10 cellular contexts compared by ENCODE assay signal in the genomic region with DNA sequence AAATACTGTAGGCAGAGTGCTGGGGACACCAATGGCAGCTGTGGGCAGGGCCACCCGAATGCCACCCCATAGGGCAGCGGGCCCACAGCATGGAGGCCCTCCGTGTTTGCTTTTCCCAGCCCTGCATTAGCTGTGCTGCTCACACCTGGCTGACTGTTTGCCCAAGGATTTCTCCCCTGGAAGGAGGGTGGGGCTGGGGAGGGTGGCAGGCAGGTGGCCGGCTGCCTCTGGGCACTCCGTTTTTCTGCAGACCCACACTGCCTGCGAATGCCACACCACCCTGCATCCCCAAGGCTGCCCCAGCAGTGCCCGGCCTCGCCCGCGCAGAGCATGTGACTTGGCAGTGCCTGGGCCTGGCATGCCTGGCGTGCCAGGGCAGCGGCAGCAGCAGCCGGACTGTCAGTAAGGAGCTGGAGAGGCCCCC. TPM values are rescaled to one million over a fixed set of nuclear protein-coding genes. Genes with fewer than 3 reads are reported as not detected.
DNase-seq lines count a peak whose midpoint lies in the region; ATAC-seq and TF ChIP-seq lines count a peak whose summit lies in the region.
"Had no signal": no experiment of that assay in that cellular context is flagged by ENCODE, and none has a peak within 500 bp of the region (broad histone marks: within the 10 kb centered on the region; RNA-seq: fewer than 3 reads in every experiment).

No MANE protein-coding gene starts in this region.

- no TSS peak for BruUV-seq in PC-9 (replicated peaks; lab: Mats Ljungman, UMichigan)

- no peaks in the 10 kb centered on the region for H3K9me2 ChIP-seq in PC-9 (ENCODE audit: insufficient read depth)

- no peak overlapping the region for H2AFZ ChIP-seq in PC-9

- H3K9me3 ChIP-seq in MG63: no peaks in the 10 kb centered on the region
- H3K9me3 ChIP-seq in PC-9 (ENCODE audit: insufficient read depth, low read depth): no peaks in the 10 kb centered on the region
- H3K9me3 ChIP-seq in skeletal muscle tissue (ENCODE audit: control insufficient read depth in 3 of 3, low read length in 3 of 3): no peaks in the 10 kb centered on the region

- CTCF ChIA-PET in PC-9 (lab: Charles Lee): interaction anchor here (0.6 to 1.5 kb wide), 3 partner anchors 18 to 29 kb away, joined by 3 read pairs; no protein-coding TSS in a partner anchor

- H3K27ac ChIP-seq in PC-9: peak overlapping the region; percentile 96
- peak overlapping the region; percentile 12 for H3K27ac ChIP-seq in skeletal muscle tissue (ENCODE audit: low read depth, low read length)

- DNase-seq in MG63: peak; percentile 47
- DNase-seq in PC-9: peak; percentile 91 to 93
- peak; percentile 77 for DNase-seq in Right ventricle myocardium superior
- DNase-seq in dedifferentiated amniotic fluid mesenchymal stem cell (ENCODE audit: extremely low spot score): no peak
- DNase-seq in activated T-cell treated with anti-CD3 and anti-CD28 coated beads, Interleukin-2, amount 50 U/mL, for 1 hour: no peak
- DNase-seq in stimulated activated CD4-positive, alpha-beta T cell treated with anti-CD3 and anti-CD28 coated beads, Interleukin-4, amount 100 ng/mL, for 4 hours: no peak
- DNase-seq: activated CD8-positive, alpha-beta memory T cell treated with anti-CD3 and anti-CD28 coated beads, Interleukin-2, amount 10 ng/mL, durations not matched to agents 7 days and 5 days had no signal

- intact Hi-C loops in PC-9 (cut with micrococcal nuclease; ENCODE audit: unreplicated experiment) (loop anchor here (5.0 to 10.0 kb wide), 2 partner anchors 273 to 345 kb away; no protein-coding TSS in a partner anchor), Right ventricle myocardium superior (cut with DNase I) (no loop called here)

- H3K4me3 ChIP-seq in MG63 (no peak overlapping the region), PC-9 (peak overlapping the region; percentile 16; the same call in 1 of the 2 replicates), skeletal muscle tissue (ENCODE audit: low read length in 3 of 3) (peak overlapping the region in 1 of 3 donors; percentile 13)
- H3K4me3 ChIP-seq: SK-N-MC had no signal

- no peaks in the 10 kb centered on the region for H3K36me3 ChIP-seq in MG63
- no peaks in the 10 kb centered on the region for H3K36me3 ChIP-seq in PC-9 (ENCODE audit: low read depth)
- H3K36me3 ChIP-seq in skeletal muscle tissue (ENCODE audit: control insufficient read depth in 3 of 3, insufficient read depth in 3 of 3, low read length in 3 of 3): no peaks in the 10 kb centered on the region

- POLR2A ChIA-PET in PC-9 (lab: Charles Lee; ENCODE audit: unreplicated experiment): interaction anchor here (0.5 to 0.9 kb wide), 7 partner anchors 21 to 899 kb away, joined by 3 to 17 read pairs (median 7); no protein-coding TSS in a partner anchor

- H3K4me2 ChIP-seq in PC-9: peak overlapping the region; percentile 69

- peaks cover 11% of the 10 kb centered on the region for H3K79me2 ChIP-seq in PC-9 (ENCODE audit: low read depth)

- no peak for TF ChIP-seq CTCF in PC-9 (conservative IDR thresholded peaks at IDR 0.05)

- ATAC-seq in Right ventricle myocardium superior (ENCODE audit: poor library complexity) (peak; percentile 75), HG02870 (IDR thresholded peaks at IDR 0.05; ENCODE audit: unreplicated experiment) (no peak)
- ATAC-seq: activated CD8-positive, alpha-beta memory T cell treated with anti-CD3 and anti-CD28 coated beads, Interleukin-2, amount 10 ng/mL, durations not matched to agents 7 days and 5 days had no signal

- H4K20me1 ChIP-seq in PC-9 (ENCODE audit: insufficient read depth): no peaks in the 10 kb centered on the region

- H3F3A ChIP-seq in PC-9 (ENCODE audit: insufficient read depth, low read depth): peaks cover 53% of the 10 kb centered on the region

- peak overlapping the region in 2 of 3 donors; percentile 70 for H3K9ac ChIP-seq in skeletal muscle tissue (ENCODE audit: low read depth in 1 of 3, low read length in 3 of 3)

- H3K27me3 ChIP-seq in MG63: no peaks in the 10 kb centered on the region
- no peaks in the 10 kb centered on the region for H3K27me3 ChIP-seq in PC-9 (ENCODE audit: insufficient read depth, low read depth)
- H3K27me3 ChIP-seq in skeletal muscle tissue (ENCODE audit: control insufficient read depth in 3 of 3, insufficient read depth in 3 of 3, low read length in 3 of 3): no peaks in the 10 kb centered on the region

- H3K4me1 ChIP-seq in PC-9 (replicated peaks; ENCODE audit: insufficient read depth): peaks cover 73% of the 10 kb centered on the region
- H3K4me1 ChIP-seq in skeletal muscle tissue (ENCODE audit: control insufficient read depth in 3 of 3, insufficient read depth in 3 of 3, low read length in 3 of 3): peaks cover 67 to 72% (median 68%) of the 10 kb centered on the region in 3 donors

RNA-seq across cellular contexts. Expression of a gene that starts 19.6 kb away (rescaled TPM):
- 1.3 and 1.4 TPM in 2 replicates for total RNA-seq in MG63 (2014; rRNA removed; shearing (Covaris generic); ENCODE audit: low replicate concordance)
- total RNA-seq in PC-9 (2021): 8.3 and 10.1 TPM in 2 replicates
- 4.2 TPM for total RNA-seq in Right ventricle myocardium superior
- total RNA-seq in skeletal muscle tissue: 1.0 TPM
- total RNA-seq: activated CD8-positive, alpha-beta memory T cell treated with anti-CD3 and anti-CD28 coated beads, Interleukin-2, amount 10 ng/mL, durations not matched to agents 7 days and 5 days had no signal

RNA-seq across cellular contexts. Expression of a gene that starts 52.7 kb away (rescaled TPM):
- 0.23 and 1.9 TPM in 2 replicates for total RNA-seq in MG63 (2014; rRNA removed; shearing (Covaris generic); ENCODE audit: low replicate concordance)
- 15.3 and 16.3 TPM in 2 replicates for total RNA-seq in PC-9 (2021)
- 0.16 TPM for total RNA-seq in Right ventricle myocardium superior
- not detected for total RNA-seq in skeletal muscle tissue

Comparison
In these comparisons a context has a peak if more than half of its experiments do, and no peak if none do; other contexts are left out.
1. DNase-seq: peak in MG63 (single experiment), PC-9 (2 of 2) and Right ventricle myocardium superior (single experiment); none in dedifferentiated amniotic fluid mesenchymal stem cell (single experiment), activated T-cell treated with anti-CD3 and anti-CD28 coated beads, Interleukin-2, amount 50 U/mL, for 1 hour (single experiment) and stimulated activated CD4-positive, alpha-beta T cell treated with anti-CD3 and anti-CD28 coated beads, Interleukin-4, amount 100 ng/mL, for 4 hours (0 of 2).